8 cellular contexts compared by ENCODE assay signal in the genomic region with DNA sequence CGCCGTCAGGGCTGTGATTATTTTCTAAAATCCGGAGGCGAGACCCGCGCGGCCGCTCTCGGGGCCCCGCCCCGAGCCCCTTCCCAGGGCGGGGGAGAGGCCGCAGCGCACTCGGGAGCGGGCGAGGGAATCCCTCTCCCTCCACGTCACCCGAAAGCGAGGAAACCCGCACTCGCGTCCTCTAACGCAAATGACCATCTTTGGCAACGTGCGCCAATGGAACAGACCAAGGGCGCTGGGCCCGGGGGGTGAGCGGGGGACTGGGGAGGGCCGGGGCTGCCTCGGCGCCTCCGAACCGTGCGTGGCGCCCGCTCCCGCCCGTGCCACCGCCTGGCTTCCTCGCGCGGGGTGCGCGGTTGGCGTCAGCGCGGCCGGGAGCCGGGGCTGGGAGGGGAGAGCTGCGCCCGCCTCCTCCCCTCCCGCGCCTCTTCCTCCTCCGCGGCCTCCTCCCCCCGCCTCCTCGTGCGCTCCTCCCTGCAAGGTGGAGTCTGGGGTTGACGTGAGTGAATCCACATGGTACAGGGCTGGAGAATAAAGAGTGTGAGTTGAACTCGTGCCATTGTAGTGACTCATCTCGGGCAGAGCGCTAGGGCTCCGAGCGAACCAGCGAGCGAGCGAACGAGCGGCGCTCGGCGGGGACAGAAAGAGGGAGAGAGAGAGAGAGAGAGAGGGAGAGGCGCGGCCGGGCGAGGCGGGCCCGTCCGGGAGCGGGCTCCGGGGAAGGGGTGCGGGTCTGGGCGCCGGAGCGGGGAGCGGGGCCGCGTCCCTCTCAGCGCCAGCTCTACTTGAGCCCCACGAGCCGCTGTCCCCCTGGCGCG. TPM values are rescaled to one million over a fixed set of nuclear protein-coding genes. Genes with fewer than 3 reads are reported as not detected.
A peak's percentile ranks its signal among the peaks of the same experiment; 100 is the strongest.
DNase-seq lines count a peak whose midpoint lies in the region; ATAC-seq lines count a peak whose summit lies in the region.

A gene (plus strand): TSS at position 562 of the 818 bp plus-strand sequence. CDS start 863 bp downstream, outside the sequence.

- 1% methylated on average over 93 of the region's 94 CpGs for WGBS in right cardiac atrium
- WGBS in aorta, 2 donors = 0 to 1% methylated on average over 78 to 94 of the region's 94 CpGs

- H3K27ac ChIP-seq in right cardiac atrium (ENCODE audit: low read length) (peak within 1 kb of the TSS; percentile 99), aorta (ENCODE audit: low read depth in 1 of 2, low read length in 2 of 2) (peak within 1 kb of the TSS; percentile 92 to 99)

- intact Hi-C loops in T-helper 2 cell treated with Interferon-gamma antibody and Interleukin-4, amounts not matched to agents 100 ng/mL and 5 ng/mL, for 36 hours (cut with micrococcal nuclease) = loop anchor here (1.0 to 5.0 kb wide), 8 partner anchors 17 to 810 kb away; a partner anchor contains a TSS
- intact Hi-C loops in right cardiac atrium (cut with DNase I) (loop anchor here in 3 of 4 donors (5.0 to 10.0 kb wide), 7 partner anchors 50 to 688 kb away; a partner anchor contains a TSS), aorta (cut with DNase I) (loop anchor here (1.0 to 10.0 kb wide), 6 partner anchors 115 to 685 kb away; a partner anchor contains a TSS)

- ATAC-seq in GM18499 (IDR thresholded peaks at IDR 0.05; ENCODE audit: insufficient read depth, unreplicated experiment) (peak; percentile 74), HG02943 (IDR thresholded peaks at IDR 0.05; ENCODE audit: low read depth, unreplicated experiment) (peak; percentile 60), right cardiac atrium (peak; percentile 76 to 78), aorta (ENCODE audit: low FRiP score) (peak; percentile 82)

- H3K4me3 ChIP-seq in right cardiac atrium (ENCODE audit: low read length) = peak within 1 kb of the TSS; percentile 83
- peak within 1 kb of the TSS; percentile 92 to 95 for H3K4me3 ChIP-seq in aorta (ENCODE audit: low read length in 2 of 2)

- H3K9me3 ChIP-seq in right cardiac atrium (ENCODE audit: control insufficient read depth, low read length) (no peaks in the 10 kb centered on the region), aorta (ENCODE audit: control insufficient read depth, low read length) (no peaks in the 10 kb centered on the region)

- DNase-seq in NCI-H187 (lab: John Stamatoyannopoulos, UW) (peak; percentile 64 to 83), anterior cingulate cortex (lab: John Stamatoyannopoulos, UW) (peak; percentile 60 to 98 (median 90)), right cardiac atrium (peak; percentile 96 to 98 (median 98)), putamen (ENCODE audit: low spot score) (peak; percentile 92), aorta (peak; percentile 98)

- H3K36me3 ChIP-seq in aorta (ENCODE audit: control insufficient read depth in 1 of 2, insufficient read depth in 2 of 2, low read length in 1 of 2) = no peaks in the 10 kb centered on the region

- H3K27me3 ChIP-seq in right cardiac atrium (ENCODE audit: control insufficient read depth, insufficient read depth) (no peaks in the 10 kb centered on the region), aorta (ENCODE audit: control insufficient read depth in 1 of 2, insufficient read depth in 2 of 2, low read length in 1 of 2) (no peaks in the 10 kb centered on the region)

- H3K4me1 ChIP-seq in right cardiac atrium (ENCODE audit: control insufficient read depth, insufficient read depth, low read length) (peaks cover 5% of the 10 kb centered on the region), aorta (ENCODE audit: control insufficient read depth in 1 of 2, insufficient read depth in 2 of 2, low read length in 2 of 2) (no peaks in the 10 kb centered on the region)

RNA-seq across cellular contexts. Expression of the gene that starts here (rescaled TPM):
- 29.6 and 30.5 TPM in 2 replicates for total RNA-seq in T-helper 2 cell treated with Interferon-gamma antibody and Interleukin-4, amounts not matched to agents 100 ng/mL and 5 ng/mL, for 36 hours
- total RNA-seq in right cardiac atrium (100 to 1,000 TPM in 1 of 4 donors, 10 to 100 TPM in 3; 38.9 to 128 (median 56.6) TPM), aorta (100 to 1,000 TPM; 184 to 260 TPM)
- polyA plus RNA-seq in right cardiac atrium (46.4 TPM), aorta (10 to 100 TPM; 20.0 to 33.2 TPM)

Comparison
In these comparisons a context has a peak if more than half of its experiments do, and no peak if none do; other contexts are left out.
1. Peak in every context shown above with its lines: DNase-seq, ATAC-seq, H3K4me3 ChIP-seq and H3K27ac ChIP-seq.